In genomic region chr5:134555889-134556311, GRCh38 we compare ENCODE assay signal across 8 cellular contexts. TPM values are rescaled to one million over a fixed set of nuclear protein-coding genes. Genes with fewer than 3 reads are reported as not detected.
DNase-seq lines count a peak whose midpoint lies in the region; ATAC-seq and TF ChIP-seq lines count a peak whose summit lies in the region.

No MANE protein-coding gene starts in this region.

- no peaks in the 10 kb centered on the region for H3K9me3 ChIP-seq in mucosa of descending colon

- H3K27me3 ChIP-seq in ACC112 (ENCODE audit: insufficient read depth, low read length): no peaks in the 10 kb centered on the region

- H3K36me3 ChIP-seq in ACC112 (ENCODE audit: insufficient read depth, low read length) (peaks cover 9% of the 10 kb centered on the region; the same call in 1 of the 2 replicates), mucosa of descending colon (ENCODE audit: low read depth) (peaks cover 5% of the 10 kb centered on the region)

- peaks cover 44% of the 10 kb centered on the region for H3K4me1 ChIP-seq in ACC112 (ENCODE audit: control insufficient read depth, insufficient read depth, low read length, unreplicated experiment)
- peaks cover 5% of the 10 kb centered on the region for H3K4me1 ChIP-seq in mucosa of descending colon (ENCODE audit: low read depth)

- H2AFZ ChIP-seq in ACC112 (ENCODE audit: low read length, unreplicated experiment): no peak overlapping the region

- ATAC-seq in GM18520 (IDR thresholded peaks at IDR 0.05; ENCODE audit: unreplicated experiment) (peak; percentile 41), mucosa of descending colon (peak; percentile 52)

- peaks cover 18% of the 10 kb centered on the region for H3K79me2 ChIP-seq in ACC112 (ENCODE audit: control insufficient read depth, insufficient read depth, low read length, unreplicated experiment)

- H3K27ac ChIP-seq in ACC112 (ENCODE audit: low read depth, low read length): peak overlapping the region; percentile 88

- H3K4me3 ChIP-seq in ACC112 (ENCODE audit: low read depth, low read length) (no peak overlapping the region), mucosa of descending colon (no peak overlapping the region)

- DNase-seq in NCI-H1694 treated with DMSO at 0.1 percent for 48 hours (lab: John Stamatoyannopoulos, UW): peak; percentile 84
- DNase-seq in activated CD4-positive, alpha-beta T cell treated with anti-CD3 and anti-CD28 coated beads, Interleukin-2, amount 50 U/mL, for 1 hour: peak; percentile 76
- peak; percentile 55 for DNase-seq in dedifferentiated amniotic fluid mesenchymal stem cell (ENCODE audit: extremely low spot score)
- peak in 1 of 3 donors; percentile 76 for DNase-seq in mucosa of descending colon
- DNase-seq in stimulated activated CD8-positive, alpha-beta memory T cell treated with anti-CD3 and anti-CD28 coated beads, Interleukin-7, amount 100 ng/mL, for 48 hours (ENCODE audit: extremely low read depth in 1 of 2, low read depth in 1 of 2): peak; percentile 62 to 90
- no peak for DNase-seq in OCI-M2 (lab: John Stamatoyannopoulos, UW; ENCODE audit: unreplicated experiment)

- intact Hi-C loops in mucosa of descending colon (cut with DNase I, micrococcal nuclease): no loop called here

- no peak for TF ChIP-seq CTCF in mucosa of descending colon (IDR thresholded peaks at IDR 0.05)

RNA-seq across cellular contexts. Expression of gene JADE2, which starts 30.4 kb away (rescaled TPM):
- total RNA-seq in mucosa of descending colon: 10 to 100 TPM; 31.9 to 69.9 (median 36.2) TPM
